In genomic region chr12:76762556-76762955, GRCh38 we compare ENCODE assay signal across 8 cellular contexts. TPM values are rescaled to one million over a fixed set of nuclear protein-coding genes. Genes with fewer than 3 reads are reported as not detected.
DNase-seq lines count a peak whose midpoint lies in the region; ATAC-seq, FAIRE-seq and TF ChIP-seq lines count a peak whose summit lies in the region.

No MANE protein-coding gene starts in this region.

- DNase-seq in DMS53 (lab: John Stamatoyannopoulos, UW): peak; percentile 21
- DNase-seq in DMS53 treated with DMSO at 0.1 percent for 48 hours (lab: John Stamatoyannopoulos, UW; ENCODE audit: unreplicated experiment): no peak
- peak; percentile 59 for DNase-seq in NT2/D1 (ENCODE audit: low read depth, low spot score)
- DNase-seq in endothelial cell of umbilical vein (ENCODE audit: low read depth, low spot score): peak; percentile 66
- DNase-seq in psoas muscle: no peak
- DNase-seq in Karpas-422: no peak

- 44 to 50% (median 46%) methylated on average over 8 of the region's 8 CpGs for WGBS in psoas muscle, 3 donors

- BruUV-seq in endothelial cell of umbilical vein (replicated peaks; lab: Mats Ljungman, UMichigan): no TSS peak

- TF ChIP-seq CTCF in endothelial cell of umbilical vein (IDR thresholded peaks at IDR 0.05; ENCODE audit: extremely low read depth in 1 of 2, insufficient read depth in 1 of 2, low read depth in 1 of 2, low read length in 2 of 2) (no peak), psoas muscle (IDR thresholded peaks at IDR 0.05) (no peak)

- H3K4me1 ChIP-seq in NT2/D1 (ENCODE audit: insufficient read depth, insufficient read length) (no peaks in the 10 kb centered on the region), endothelial cell of umbilical vein (ENCODE audit: control insufficient read depth, extremely low read depth, insufficient read depth, low read length) (peaks cover 17% of the 10 kb centered on the region), psoas muscle (peaks cover 19% of the 10 kb centered on the region), Karpas-422 (ENCODE audit: low read length) (peaks cover 25% of the 10 kb centered on the region)

- ATAC-seq in psoas muscle (no peak), HG03469 (IDR thresholded peaks at IDR 0.05; ENCODE audit: unreplicated experiment) (no peak), HG03378 (IDR thresholded peaks at IDR 0.05; ENCODE audit: unreplicated experiment) (no peak)

- H2AFZ ChIP-seq in endothelial cell of umbilical vein (ENCODE audit: low read depth, low read length) (peak overlapping the region; percentile 32), Karpas-422 (ENCODE audit: low read length) (no peak overlapping the region)

- peak overlapping the region; percentile 90 for H3K4me2 ChIP-seq in endothelial cell of umbilical vein (ENCODE audit: insufficient read depth, low read length)
- H3K4me2 ChIP-seq in Karpas-422 (ENCODE audit: low read depth, low read length, poor library complexity, severe bottlenecking): no peak overlapping the region

- intact Hi-C loops in endothelial cell of umbilical vein (cut with micrococcal nuclease) (loop anchor here (2.0 kb wide), 1 partner anchor 74 kb away; no protein-coding TSS in a partner anchor), psoas muscle (cut with DNase I) (no loop called here)

- no peak for TF ChIP-seq POLR2A in endothelial cell of umbilical vein (IDR thresholded peaks at IDR 0.05; ENCODE audit: low read depth, low read length)

- no peak overlapping the region for H3K27ac ChIP-seq in endothelial cell of umbilical vein (ENCODE audit: insufficient read depth, low read depth, low read length)
- H3K27ac ChIP-seq in psoas muscle: peak overlapping the region; percentile 97
- no peak overlapping the region for H3K27ac ChIP-seq in Karpas-422 (ENCODE audit: low read length)

- H3K9me3 ChIP-seq in NT2/D1 (ENCODE audit: insufficient read depth, low read length) (no peaks in the 10 kb centered on the region), endothelial cell of umbilical vein (replicated peaks; ENCODE audit: control insufficient read depth, insufficient read depth, low read length) (no peaks in the 10 kb centered on the region), psoas muscle (no peaks in the 10 kb centered on the region), Karpas-422 (ENCODE audit: low read length) (no peaks in the 10 kb centered on the region)

- H3K4me3 ChIP-seq in NT2/D1 (ENCODE audit: insufficient read length, low read depth) (peak overlapping the region; percentile 91), endothelial cell of umbilical vein (replicated peaks in 1 of 3; ENCODE audit: insufficient read depth in 1 of 3, low read depth in 1 of 3, low read length in 3 of 3) (peak overlapping the region in 2 of 3 experiments; percentile 75 to 88), psoas muscle (no peak overlapping the region), Karpas-422 (ENCODE audit: low read length) (no peak overlapping the region)

- POLR2A ChIA-PET in endothelial cell of umbilical vein (lab: Charles Lee): interaction anchor here (1.6 kb wide), 1 partner anchor 74 kb away, joined by 4 read pairs; no protein-coding TSS in a partner anchor

- H3K79me2 ChIP-seq in endothelial cell of umbilical vein (ENCODE audit: control insufficient read depth, insufficient read depth, low read length) (peaks cover 31% of the 10 kb centered on the region), Karpas-422 (ENCODE audit: low read length) (peaks cover 32% of the 10 kb centered on the region)

- peak; percentile 4 for FAIRE-seq in endothelial cell of umbilical vein (lab: Jason Lieb, UNC)

- H3K36me3 ChIP-seq in NT2/D1 (ENCODE audit: insufficient read depth, insufficient read length, low read length) (peaks cover 14% of the 10 kb centered on the region), endothelial cell of umbilical vein (ENCODE audit: control insufficient read depth in 2 of 2, extremely low read depth in 1 of 2, insufficient read depth in 2 of 2, low read length in 2 of 2) (no peaks in the 10 kb centered on the region), psoas muscle (ENCODE audit: insufficient read depth in 1 of 2, low read depth in 1 of 2) (no peaks in the 10 kb centered on the region), Karpas-422 (ENCODE audit: insufficient read depth, low read length) (no peaks in the 10 kb centered on the region)

- peak overlapping the region; percentile 71 for H3K9ac ChIP-seq in NT2/D1 (ENCODE audit: insufficient read length, low read depth)
- peak overlapping the region; percentile 34 for H3K9ac ChIP-seq in endothelial cell of umbilical vein (replicated peaks; ENCODE audit: extremely low read depth, insufficient read depth, low read length)
- no peak overlapping the region for H3K9ac ChIP-seq in Karpas-422 (ENCODE audit: low read length)

- H4K20me1 ChIP-seq in endothelial cell of umbilical vein (replicated peaks; ENCODE audit: control insufficient read depth, extremely low read depth, insufficient read depth, low read length): no peaks in the 10 kb centered on the region
- H4K20me1 ChIP-seq in Karpas-422 (ENCODE audit: insufficient read depth, low read depth, low read length): no peaks in the 10 kb centered on the region

- dilution Hi-C loops in endothelial cell of umbilical vein (cut with MboI; ENCODE audit: extremely low pct_ligation_motif_present, low sequenced_read_pairs): no loop called here

- H3K9me2 ChIP-seq in Karpas-422 (replicated peaks; ENCODE audit: insufficient read depth, low read length): no peaks in the 10 kb centered on the region

- CTCF ChIA-PET in endothelial cell of umbilical vein (lab: Charles Lee): interaction anchor here (0.9 to 1.5 kb wide), 4 partner anchors 8 to 141 kb away, joined by 3 to 6 read pairs (median 3); no protein-coding TSS in a partner anchor

- H3K27me3 ChIP-seq in NT2/D1 (ENCODE audit: insufficient read depth, insufficient read length): no peaks in the 10 kb centered on the region
- H3K27me3 ChIP-seq in endothelial cell of umbilical vein (ENCODE audit: control insufficient read depth in 2 of 2, insufficient read depth in 2 of 2, low read length in 2 of 2): peaks cover 0 to 2% of the 10 kb centered on the region in 2 experiments
- no peaks in the 10 kb centered on the region for H3K27me3 ChIP-seq in psoas muscle (ENCODE audit: insufficient read depth in 3 of 3, low read length in 2 of 3)
- H3K27me3 ChIP-seq in Karpas-422 (ENCODE audit: low read length): no peaks in the 10 kb centered on the region

- no peaks in the 10 kb centered on the region for H3K9me1 ChIP-seq in endothelial cell of umbilical vein (replicated peaks; ENCODE audit: control insufficient read depth, extremely low read depth, insufficient read depth, low read length)

TF ChIP-seq in endothelial cell of umbilical vein, 7 proteins besides CTCF, POLR2A, EP300 and RAD21:
- TF ChIP-seq MAX (IDR thresholded peaks at IDR 0.05; ENCODE audit: insufficient read depth, insufficient read length) (no peak), JUN (IDR thresholded peaks at IDR 0.05; ENCODE audit: borderline replicate concordance, insufficient read depth, insufficient read length, low read depth) (no peak), MYC (IDR thresholded peaks at IDR 0.05; ENCODE audit: low read depth, low read length) (no peak), POLR2AphosphoS5 (IDR thresholded peaks at IDR 0.05; ENCODE audit: insufficient read depth, low read depth, low read length) (no peak)

RNA-seq across cellular contexts. Expression of gene ZDHHC17, which starts 1.4 kb away (rescaled TPM):
- 23.6 and 26.9 TPM in 2 replicates for total RNA-seq in endothelial cell of umbilical vein
- polyA plus RNA-seq in endothelial cell of umbilical vein: 14.9 and 21.2 TPM in 2 replicates
- 6.6 and 10.1 TPM in 2 replicates for polyA plus RNA-seq in endothelial cell of umbilical vein (2011; cell fraction: cytosol; rRNA removed)
- 103 and 106 TPM in 2 replicates for polyA plus RNA-seq in endothelial cell of umbilical vein (2011; cell fraction: nucleus; rRNA removed)
- polyA plus RNA-seq in endothelial cell of umbilical vein (2012): 16.6 and 23.0 TPM in 2 replicates
- polyA minus RNA-seq in endothelial cell of umbilical vein: 97.9 and 99.6 TPM in 2 replicates
- polyA minus RNA-seq in endothelial cell of umbilical vein (2011; cell fraction: cytosol; rRNA and poly(A)+ RNA removed): 18.2 TPM
- polyA minus RNA-seq in endothelial cell of umbilical vein (2011; cell fraction: nucleus; rRNA and poly(A)+ RNA removed): 115 and 158 TPM in 2 replicates
- 10 to 100 TPM; 20.2 to 22.7 (median 21.1) TPM for total RNA-seq in psoas muscle
- polyA plus RNA-seq in psoas muscle: 10 to 100 TPM in 1 of 3 donors, 1 to 10 TPM in 2; 7.8 to 10.9 (median 8.4) TPM
- 42.9 and 50.1 TPM in 2 replicates for total RNA-seq in Karpas-422 (2014; rRNA removed; shearing (Covaris generic); ENCODE audit: low replicate concordance)

Comparison
In these comparisons a context has a peak if more than half of its experiments do, and no peak if none do; other contexts are left out.
1. DNase-seq: peak in DMS53 (single experiment), NT2/D1 (single experiment) and endothelial cell of umbilical vein (single experiment); none in DMS53 treated with DMSO at 0.1 percent for 48 hours (single experiment), psoas muscle (0 of 2) and Karpas-422 (single experiment).
2. H3K4me3 ChIP-seq: peak in NT2/D1 (single experiment) and endothelial cell of umbilical vein (2 of 3); none in psoas muscle (single experiment) and Karpas-422 (single experiment).